16 cellular contexts compared by ENCODE assay signal in the genomic region with DNA sequence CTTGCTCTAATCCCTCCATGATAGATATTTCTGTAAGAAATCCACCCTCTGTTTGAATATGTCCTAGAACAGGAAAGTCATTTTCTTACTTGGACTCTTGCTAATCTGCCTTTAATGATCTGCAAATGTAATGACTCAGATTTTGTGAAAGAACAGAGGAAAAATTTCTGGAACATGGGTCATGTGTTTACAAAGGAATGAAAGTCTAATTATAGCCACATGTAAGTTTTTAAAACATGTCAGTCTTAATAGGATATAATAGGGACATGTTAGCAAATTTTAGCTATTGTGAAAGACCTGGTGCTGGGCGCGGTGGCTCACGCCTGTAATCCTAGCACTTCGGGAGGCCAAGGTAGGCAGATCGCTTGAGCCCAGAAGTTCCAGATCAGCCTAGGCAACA. TPM values are rescaled to one million over a fixed set of nuclear protein-coding genes. Genes with fewer than 3 reads are reported as not detected.
DNase-seq lines count a peak whose midpoint lies in the region; ATAC-seq and TF ChIP-seq lines count a peak whose summit lies in the region.
"Had no signal": no experiment of that assay in that cellular context is flagged by ENCODE, and none has a peak within 500 bp of the region (broad histone marks: within the 10 kb centered on the region; RNA-seq: fewer than 3 reads in every experiment).

No MANE protein-coding gene starts in this region.

- H3K27ac ChIP-seq in GM23248 (peak overlapping the region; percentile 43), body of pancreas (peak overlapping the region in 3 of 4 donors; percentile 30 to 55 (median 35)), gastroesophageal sphincter (peak overlapping the region in 1 of 4 donors; percentile 24)

- intact Hi-C loops in body of pancreas (cut with DNase I): no loop called here

- H3F3A ChIP-seq in GM23248 (ENCODE audit: insufficient read depth): peaks cover 22% of the 10 kb centered on the region

- H3K36me3 ChIP-seq in GM23248 (ENCODE audit: low read depth) (no peaks in the 10 kb centered on the region), body of pancreas (replicated peaks in 1 of 2; ENCODE audit: insufficient read depth in 1 of 2, low read depth in 2 of 2) (no peaks in the 10 kb centered on the region), gastroesophageal sphincter (no peaks in the 10 kb centered on the region)

- ATAC-seq in body of pancreas (peak; percentile 16), gastroesophageal sphincter (peak; percentile 85)
- no peak for ATAC-seq in stimulated activated effector memory CD8-positive, alpha-beta T cell treated with anti-CD3 and anti-CD28 coated beads, Interleukin-12 subunit alpha, Interleukin-12 subunit beta, amount 100 ng/mL, for 72 hours

- no peaks in the 10 kb centered on the region for H3K36me3 Mint-ChIP-seq in stimulated activated effector memory CD8-positive, alpha-beta T cell treated with anti-CD3 and anti-CD28 coated beads, Interleukin-12 subunit alpha, Interleukin-12 subunit beta, amount 100 ng/mL, for 72 hours
- H3K36me3 Mint-ChIP-seq: CD8-positive, alpha-beta memory T cell had no signal

- no peak for TF ChIP-seq CTCF in body of pancreas (IDR thresholded peaks at IDR 0.05)
- no peak for TF ChIP-seq CTCF in gastroesophageal sphincter (IDR thresholded peaks at IDR 0.05)

- H3K9me3 ChIP-seq in GM23248 (ENCODE audit: low read depth) (no peaks in the 10 kb centered on the region), body of pancreas (no peaks in the 10 kb centered on the region), gastroesophageal sphincter (no peaks in the 10 kb centered on the region)

- no peak overlapping the region for H2AFZ ChIP-seq in GM23248

- no peak overlapping the region for H3K4me3 Mint-ChIP-seq in stimulated activated effector memory CD8-positive, alpha-beta T cell treated with anti-CD3 and anti-CD28 coated beads, Interleukin-12 subunit alpha, Interleukin-12 subunit beta, amount 100 ng/mL, for 72 hours

- peak overlapping the region; percentile 45 for H3K4me2 ChIP-seq in GM23248 (ENCODE audit: unreplicated experiment)

- WGBS in GM23248 (ENCODE audit: low coverage in 1 of 2, low lambda C conversion rate in 2 of 2, missing lambda C conversion rate in 2 of 2), 2 experiments: 1 to 3% methylated on average over 5 of the region's 5 CpGs
- WGBS in body of pancreas, 2 donors: 85 to 90% methylated on average over 5 of the region's 5 CpGs
- 60 to 66% methylated on average over 5 of the region's 5 CpGs for WGBS in gastroesophageal sphincter (ENCODE audit: low coverage in 1 of 2), 2 donors

- H3K27me3 ChIP-seq in GM23248 (replicated peaks; ENCODE audit: insufficient read depth) (no peaks in the 10 kb centered on the region), body of pancreas (no peaks in the 10 kb centered on the region), gastroesophageal sphincter (no peaks in the 10 kb centered on the region)

- H3K4me3 ChIP-seq in GM23248 (no peak overlapping the region), body of pancreas (no peak overlapping the region), gastroesophageal sphincter (no peak overlapping the region)
- H3K4me3 ChIP-seq: lung had no signal

- in situ Hi-C loops in GM23248 (cut with MboI): no loop called here

- H3K27ac Mint-ChIP-seq in stimulated activated effector memory CD8-positive, alpha-beta T cell treated with anti-CD3 and anti-CD28 coated beads, Interleukin-12 subunit alpha, Interleukin-12 subunit beta, amount 100 ng/mL, for 72 hours: peak overlapping the region; percentile 79
- H3K27ac Mint-ChIP-seq: CD8-positive, alpha-beta memory T cell had no signal

- H3K4me1 Mint-ChIP-seq in stimulated activated effector memory CD8-positive, alpha-beta T cell treated with anti-CD3 and anti-CD28 coated beads, Interleukin-12 subunit alpha, Interleukin-12 subunit beta, amount 100 ng/mL, for 72 hours: peaks cover 30% of the 10 kb centered on the region

- H3K4me1 ChIP-seq in GM23248 (ENCODE audit: insufficient read depth) (peaks cover 14% of the 10 kb centered on the region), body of pancreas (peaks cover 32% of the 10 kb centered on the region), gastroesophageal sphincter (peaks cover 0 to 14% (median 0%) of the 10 kb centered on the region in 3 donors)

- no peaks in the 10 kb centered on the region for H3K9me2 ChIP-seq in GM23248 (ENCODE audit: insufficient read depth)

- H3K9me3 Mint-ChIP-seq in stimulated activated effector memory CD8-positive, alpha-beta T cell treated with anti-CD3 and anti-CD28 coated beads, Interleukin-12 subunit alpha, Interleukin-12 subunit beta, amount 100 ng/mL, for 72 hours: no peaks in the 10 kb centered on the region
- H3K9me3 Mint-ChIP-seq: CD8-positive, alpha-beta memory T cell had no signal

- no peaks in the 10 kb centered on the region for H3K79me2 ChIP-seq in GM23248 (ENCODE audit: insufficient read depth)

- no peak for TF ChIP-seq EP300 in gastroesophageal sphincter (IDR thresholded peaks at IDR 0.05)

- DNase-seq in GM23248 (peak; percentile 87), body of pancreas (peak; percentile 24 to 37 (median 30)), DMS79 treated with DMSO at 0.1 percent for 48 hours (lab: John Stamatoyannopoulos, UW) (no peak), DMS153 (lab: John Stamatoyannopoulos, UW) (no peak), nucleus accumbens (lab: John Stamatoyannopoulos, UW) (no peak)
- DNase-seq in stimulated activated effector memory CD8-positive, alpha-beta T cell treated with anti-CD3 and anti-CD28 coated beads, Interleukin-12 subunit alpha, Interleukin-12 subunit beta, amount 100 ng/mL, for 72 hours (ENCODE audit: low spot score in 2 of 2): no peak
- DNase-seq in activated CD8-positive, alpha-beta memory T cell treated with anti-CD3 and anti-CD28 coated beads for 24 hours: no peak
- DNase-seq: activated T-cell treated with anti-CD3 and anti-CD28 coated beads, Interleukin-2, amount 50 U/mL, for 48 hours; CD8-positive, alpha-beta memory T cell; NCI-H187; NCI-H82; occipital lobe; stimulated activated CD4-positive, alpha-beta T cell treated with anti-CD3 and anti-CD28 coated beads, Interleukin-2, amount 100 ng/mL, for 48 hours; stimulated activated naive CD4-positive, alpha-beta T cell treated with Interleukin-2 at 50 U/mL for 16 hours had no signal

- no peak overlapping the region for H3K9ac ChIP-seq in GM23248

- TF ChIP-seq POLR2A in body of pancreas (IDR thresholded peaks at IDR 0.05) (no peak), gastroesophageal sphincter (IDR thresholded peaks at IDR 0.05) (no peak)

- H4K20me1 ChIP-seq in GM23248 (ENCODE audit: insufficient read depth): no peaks in the 10 kb centered on the region

RNA-seq across cellular contexts. Expression of a gene that starts 47.6 kb away (rescaled TPM):
- 5.8 and 7.1 TPM in 2 replicates for total RNA-seq in GM23248 (2014; rRNA removed; shearing (Covaris generic))
- polyA plus RNA-seq in GM23248 (2016; fragmentation: Nextera tagmentation; extraction: Ambion mirVana): 5.1 and 6.5 TPM in 2 replicates
- total RNA-seq in body of pancreas: 10 to 100 TPM in 1 of 2 donors, 1 to 10 TPM in 1; 6.5 to 14.5 TPM
- 1 to 10 TPM; 4.2 to 9.5 (median 6.2) TPM for total RNA-seq in gastroesophageal sphincter

RNA-seq across cellular contexts. Expression of a gene that starts 47.8 kb away (rescaled TPM):
- total RNA-seq in GM23248 (2014; rRNA removed; shearing (Covaris generic)): 15.9 and 20.6 TPM in 2 replicates
- polyA plus RNA-seq in GM23248 (2016; fragmentation: Nextera tagmentation; extraction: Ambion mirVana): 19.3 and 20.5 TPM in 2 replicates
- total RNA-seq in body of pancreas: 10 to 100 TPM; 20.0 to 20.1 TPM
- total RNA-seq in gastroesophageal sphincter: 10 to 100 TPM; 17.6 to 25.2 (median 20.4) TPM

Comparison
In these comparisons a context has a peak if more than half of its experiments do, and no peak if none do; other contexts are left out.
1. DNase-seq: peak in GM23248 (single experiment) and body of pancreas (4 of 4); none in stimulated activated effector memory CD8-positive, alpha-beta T cell treated with anti-CD3 and anti-CD28 coated beads, Interleukin-12 subunit alpha, Interleukin-12 subunit beta, amount 100 ng/mL, for 72 hours (0 of 2), DMS79 treated with DMSO at 0.1 percent for 48 hours (single experiment), DMS153 (single experiment), activated CD8-positive, alpha-beta memory T cell treated with anti-CD3 and anti-CD28 coated beads for 24 hours (single experiment) and nucleus accumbens (0 of 56).